Comparison of ENCODE assay signal across 8 cellular contexts in the genomic region with DNA sequence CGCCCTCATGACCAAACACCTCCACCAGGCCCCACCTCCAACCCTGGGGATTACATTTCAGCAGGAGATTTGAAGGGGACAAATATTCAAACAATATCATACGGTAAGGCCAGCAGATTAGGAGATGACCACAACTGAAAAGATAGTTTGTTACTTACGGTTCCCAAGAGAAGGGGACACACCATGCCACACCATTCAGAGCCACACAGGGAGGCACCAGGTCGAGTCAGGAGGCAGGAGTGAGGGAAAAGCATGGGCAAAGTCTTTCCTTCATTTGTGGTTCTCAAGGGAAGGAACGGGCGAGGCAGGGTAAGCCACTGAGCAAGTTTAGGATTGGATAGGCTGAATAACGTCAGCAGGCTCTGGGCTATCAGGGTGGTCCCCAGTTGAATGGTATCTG.
"Had no signal": no experiment of that assay in that cellular context is flagged by ENCODE, and none has a peak within 500 bp of the region (broad histone marks: within the 10 kb centered on the region; RNA-seq: fewer than 3 reads in every experiment).

No MANE protein-coding gene starts in this region.

- DNase-seq: IMR-90, KBM-7, KG1 had no signal

- FAIRE-seq: HepG2, HTR-8/SVneo, K562 had no signal

- H3K4me3 ChIP-seq: K562 had no signal

- H3K27ac Mint-ChIP-seq: IgD-negative memory B cell had no signal

- H3K27ac ChIP-seq: HL-60 had no signal
